In the genomic region with DNA sequence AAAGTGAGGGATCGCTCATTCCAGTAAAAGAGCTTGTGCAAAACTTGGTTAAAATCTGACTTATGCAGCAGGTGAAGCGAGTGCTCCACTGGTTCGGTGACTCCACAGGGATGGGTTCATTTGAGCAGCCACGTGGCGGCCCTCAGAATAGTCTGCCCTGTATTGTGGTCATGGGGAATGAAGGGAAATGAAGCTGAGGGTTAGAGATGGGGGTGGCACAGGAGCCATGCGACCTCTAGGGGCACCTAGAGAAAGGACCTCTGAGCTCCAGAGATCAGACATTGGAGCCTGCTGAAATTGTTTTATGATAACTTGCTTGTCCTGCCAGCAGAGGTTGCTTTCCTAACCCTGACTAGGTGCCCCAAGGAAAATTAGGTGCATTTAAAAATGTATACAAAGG, we compare ENCODE assay signal across 9 cellular contexts. TPM values are rescaled to one million over a fixed set of nuclear protein-coding genes. Genes with fewer than 3 reads are reported as not detected.
DNase-seq lines count a peak whose midpoint lies in the region; ATAC-seq and TF ChIP-seq lines count a peak whose summit lies in the region.
"Had no signal": no experiment of that assay in that cellular context is flagged by ENCODE, and none has a peak within 500 bp of the region (broad histone marks: within the 10 kb centered on the region; RNA-seq: fewer than 3 reads in every experiment).

No MANE protein-coding gene starts in this region.

- intact Hi-C loops in CD14-positive monocyte (cut with micrococcal nuclease): no loop called here

- H3K79me2 ChIP-seq in SU-DHL-6 (ENCODE audit: insufficient read depth, low read length): no peaks in the 10 kb centered on the region

- no peaks in the 10 kb centered on the region for H3K36me3 Mint-ChIP-seq in nephron progenitor cell (ENCODE audit: low read depth)
- H3K36me3 Mint-ChIP-seq in activated T-cell treated with anti-CD3 and anti-CD28 coated beads, Interleukin-2, amount 50 U/mL, for 4 hours (ENCODE audit: insufficient read depth): no peaks in the 10 kb centered on the region
- no peaks in the 10 kb centered on the region for H3K36me3 Mint-ChIP-seq in CD14-positive monocyte

- no peak overlapping the region for H3K4me3 Mint-ChIP-seq in nephron progenitor cell
- no peak overlapping the region for H3K4me3 Mint-ChIP-seq in activated T-cell treated with anti-CD3 and anti-CD28 coated beads, Interleukin-2, amount 50 U/mL, for 4 hours
- H3K4me3 Mint-ChIP-seq in CD14-positive monocyte: no peak overlapping the region

- no peak overlapping the region for H3K9ac ChIP-seq in SU-DHL-6 (ENCODE audit: low read length)

- no peak overlapping the region for H2AFZ ChIP-seq in SU-DHL-6 (ENCODE audit: low read depth, low read length, severe bottlenecking)

- H3K4me1 ChIP-seq in effector memory CD4-positive, alpha-beta T cell (ENCODE audit: control insufficient read depth, insufficient read depth, low read length, poor library complexity, severe bottlenecking): no peaks in the 10 kb centered on the region

- no peaks in the 10 kb centered on the region for H3K27me3 ChIP-seq in SU-DHL-6 (ENCODE audit: low read length)
- no peaks in the 10 kb centered on the region for H3K27me3 ChIP-seq in effector memory CD4-positive, alpha-beta T cell (replicated peaks; ENCODE audit: control insufficient read depth, insufficient read depth, low read length, poor library complexity, severe bottlenecking)

- no peaks in the 10 kb centered on the region for H3F3A ChIP-seq in SU-DHL-6 (ENCODE audit: insufficient read depth)

- H3K4me1 Mint-ChIP-seq in nephron progenitor cell: peaks cover 10% of the 10 kb centered on the region
- no peaks in the 10 kb centered on the region for H3K4me1 Mint-ChIP-seq in activated T-cell treated with anti-CD3 and anti-CD28 coated beads, Interleukin-2, amount 50 U/mL, for 4 hours (ENCODE audit: low read depth)
- H3K4me1 Mint-ChIP-seq in CD14-positive monocyte: no peaks in the 10 kb centered on the region

- ATAC-seq in HG03135 (IDR thresholded peaks at IDR 0.05; ENCODE audit: unreplicated experiment): peak; percentile 59
- ATAC-seq in activated T-cell treated with anti-CD3 and anti-CD28 coated beads, Interleukin-2, amount 50 U/mL, for 4 hours: no peak

- no peaks in the 10 kb centered on the region for H3K9me3 ChIP-seq in SU-DHL-6 (ENCODE audit: insufficient read depth, low read length)
- no peaks in the 10 kb centered on the region for H3K9me3 ChIP-seq in effector memory CD4-positive, alpha-beta T cell (ENCODE audit: control insufficient read depth, low read length)

- H3K27ac ChIP-seq in SU-DHL-6 (ENCODE audit: low read depth, low read length): no peak overlapping the region
- H3K27ac ChIP-seq in effector memory CD4-positive, alpha-beta T cell (ENCODE audit: insufficient read depth, low read length, poor library complexity, severe bottlenecking): no peak overlapping the region

- H3K9me2 ChIP-seq in SU-DHL-6 (replicated peaks; ENCODE audit: insufficient read depth, low read length): no peaks in the 10 kb centered on the region

- H3K27ac Mint-ChIP-seq in nephron progenitor cell (no peak overlapping the region), CD14-positive monocyte (no peak overlapping the region)

- no peaks in the 10 kb centered on the region for H3K9me3 Mint-ChIP-seq in nephron progenitor cell
- no peaks in the 10 kb centered on the region for H3K9me3 Mint-ChIP-seq in activated T-cell treated with anti-CD3 and anti-CD28 coated beads, Interleukin-2, amount 50 U/mL, for 4 hours
- H3K9me3 Mint-ChIP-seq in CD14-positive monocyte: peaks cover 0 to 2% (median 0%) of the 10 kb centered on the region in 7 donors

- no peak overlapping the region for H3K4me3 ChIP-seq in SU-DHL-6 (ENCODE audit: insufficient read depth, low read length, poor library complexity, severe bottlenecking)
- H3K4me3 ChIP-seq in effector memory CD4-positive, alpha-beta T cell (ENCODE audit: insufficient read depth, low read depth, low read length, poor library complexity, severe bottlenecking): no peak overlapping the region

- no peaks in the 10 kb centered on the region for H4K20me1 ChIP-seq in SU-DHL-6 (ENCODE audit: low read depth, low read length)

- no peak overlapping the region for H3K4me2 ChIP-seq in SU-DHL-6 (ENCODE audit: low read depth, low read length, poor library complexity, severe bottlenecking)

- in situ Hi-C loops in GM13976 (cut with MboI; ENCODE audit: low sequenced_read_pairs, unreplicated experiment): no loop called here

- H3K27me3 Mint-ChIP-seq in nephron progenitor cell (ENCODE audit: low read depth, poor library complexity) (peaks cover 13% of the 10 kb centered on the region), CD14-positive monocyte (ENCODE audit: low read depth in 3 of 3) (peaks cover 0 to 5% (median 3%) of the 10 kb centered on the region in 3 donors)
- peaks cover 4% of the 10 kb centered on the region for H3K27me3 Mint-ChIP-seq in activated T-cell treated with anti-CD3 and anti-CD28 coated beads, Interleukin-2, amount 50 U/mL, for 4 hours (ENCODE audit: low read depth)

- DNase-seq in GM13976 (ENCODE audit: low spot score) (peak; percentile 41), nephron progenitor cell (peak; percentile 12), CD14-positive monocyte (ENCODE audit: low spot score) (no peak)
- no peak for DNase-seq in activated T-cell treated with anti-CD3 and anti-CD28 coated beads, Interleukin-2, amount 50 U/mL, for 4 hours
- no peak for DNase-seq in effector memory CD4-positive, alpha-beta T cell
- DNase-seq: retina had no signal

- H3K36me3 ChIP-seq in SU-DHL-6 (ENCODE audit: low read length): no peaks in the 10 kb centered on the region
- no peaks in the 10 kb centered on the region for H3K36me3 ChIP-seq in effector memory CD4-positive, alpha-beta T cell (ENCODE audit: control insufficient read depth, insufficient read depth, low read length)

- TF ChIP-seq CTCF in GM13976 (IDR thresholded peaks at IDR 0.05; ENCODE audit: borderline replicate concordance, control extremely low read depth, extremely low read depth, insufficient read depth, missing control alignments) (peak; percentile 19), SU-DHL-6 (IDR thresholded peaks at IDR 0.05; ENCODE audit: insufficient read depth, low read length, poor library complexity, severe bottlenecking) (peak; percentile 18), nephron progenitor cell (IDR thresholded peaks at IDR 0.05) (peak; percentile 41), CD14-positive monocyte (IDR thresholded peaks at IDR 0.05) (no peak)

RNA-seq across cellular contexts. Expression of gene CBY2, which starts 26.6 kb away (rescaled TPM):
- total RNA-seq in activated T-cell treated with anti-CD3 and anti-CD28 coated beads, Interleukin-2, amount 50 U/mL, for 4 hours: not detected
- not detected for polyA plus RNA-seq in CD14-positive monocyte
- polyA plus RNA-seq: urinary bladder had no signal

Comparison
In these comparisons a context has a peak if more than half of its experiments do, and no peak if none do; other contexts are left out.
1. DNase-seq: peak in GM13976 (single experiment) and nephron progenitor cell (single experiment); none in activated T-cell treated with anti-CD3 and anti-CD28 coated beads, Interleukin-2, amount 50 U/mL, for 4 hours (single experiment), effector memory CD4-positive, alpha-beta T cell (0 of 3) and CD14-positive monocyte (single experiment).